ENCODE assay signal across 6 cellular contexts in genomic region chr2:132318491-132318890, GRCh38.
DNase-seq lines count a peak whose midpoint lies in the region; FAIRE-seq and TF ChIP-seq lines count a peak whose summit lies in the region.
"Not testable (repeated sequence)": the region's sequence is repeated elsewhere in the genome, so short reads cannot be mapped to it uniquely, and the experiment has no call there.

No MANE protein-coding gene starts in this region.

- H3K79me2 ChIP-seq in astrocyte (ENCODE audit: insufficient read depth, low read length), result not testable (repeated sequence)

- not testable (repeated sequence) for H3K36me3 Mint-ChIP-seq in astrocyte (ENCODE audit: low read depth, unreplicated experiment)

- not testable (repeated sequence) for H2AFZ ChIP-seq in astrocyte (ENCODE audit: low read depth, low read length)

- not testable (repeated sequence) for H3K4me1 ChIP-seq in astrocyte (ENCODE audit: insufficient read depth, low read length)

- not testable (repeated sequence) for H4K20me1 ChIP-seq in astrocyte (ENCODE audit: insufficient read depth, low read length)

- H3K4me2 ChIP-seq in astrocyte (ENCODE audit: low read length), result not testable (repeated sequence)

- DNase-seq in HT1080 (ENCODE audit: low read depth) (peak; percentile 57), NCI-H460 (ENCODE audit: extremely low read depth, low read depth) (peak; percentile 61), SK-MEL-5 (ENCODE audit: low read depth, low spot score) (peak; percentile 86), astrocyte (ENCODE audit: low read depth) (peak; percentile 5), foreskin melanocyte (peak; percentile 89), pons (ENCODE audit: low spot score) (peak; percentile 2)

- TF ChIP-seq CTCF in astrocyte (IDR thresholded peaks at IDR 0.05; ENCODE audit: insufficient read depth, low read depth, low read length), result not testable (repeated sequence)

- H3K27me3 ChIP-seq in astrocyte (ENCODE audit: insufficient read depth, low read length), result not testable (repeated sequence)

- H3K4me1 Mint-ChIP-seq in astrocyte (ENCODE audit: low read depth, unreplicated experiment), result not testable (repeated sequence)

- H3K27ac Mint-ChIP-seq in astrocyte (ENCODE audit: unreplicated experiment), result not testable (repeated sequence)

- H3K27ac ChIP-seq in astrocyte (ENCODE audit: low read depth, low read length), result not testable (repeated sequence)

- H3K9me3 Mint-ChIP-seq in astrocyte (ENCODE audit: unreplicated experiment), result not testable (repeated sequence)

- in situ Hi-C loops in SK-MEL-5 (cut with HindIII; ENCODE audit: low pct_unique_long_range_greater_than_20kb, low sequenced_read_pairs), result not testable (repeated sequence)

- not testable (repeated sequence) for H3K27me3 Mint-ChIP-seq in astrocyte (ENCODE audit: low read depth, unreplicated experiment)

- not testable (repeated sequence) for H3K4me3 ChIP-seq in astrocyte (ENCODE audit: insufficient read depth, low read depth, low read length)

- FAIRE-seq in astrocyte (lab: Jason Lieb, UNC), result not testable (repeated sequence)

- not testable (repeated sequence) for H3K4me3 Mint-ChIP-seq in astrocyte (ENCODE audit: unreplicated experiment)

- H3K9ac ChIP-seq in astrocyte (ENCODE audit: low read length), result not testable (repeated sequence)

- H3K9me3 ChIP-seq in astrocyte (ENCODE audit: insufficient read depth, low read depth, low read length), result not testable (repeated sequence)

- H3K36me3 ChIP-seq in astrocyte (ENCODE audit: insufficient read depth, low read length), result not testable (repeated sequence)

Comparison
In these comparisons a context has a peak if more than half of its experiments do, and no peak if none do; other contexts are left out.
1. DNase-seq: peak in every context shown above with its lines; median percentile 89 in foreskin melanocyte; 86 in SK-MEL-5; 61 in NCI-H460; 57 in HT1080; 5 in astrocyte; 2 in pons.